Comparison of ENCODE assay signal across 14 cellular contexts in the genomic region with DNA sequence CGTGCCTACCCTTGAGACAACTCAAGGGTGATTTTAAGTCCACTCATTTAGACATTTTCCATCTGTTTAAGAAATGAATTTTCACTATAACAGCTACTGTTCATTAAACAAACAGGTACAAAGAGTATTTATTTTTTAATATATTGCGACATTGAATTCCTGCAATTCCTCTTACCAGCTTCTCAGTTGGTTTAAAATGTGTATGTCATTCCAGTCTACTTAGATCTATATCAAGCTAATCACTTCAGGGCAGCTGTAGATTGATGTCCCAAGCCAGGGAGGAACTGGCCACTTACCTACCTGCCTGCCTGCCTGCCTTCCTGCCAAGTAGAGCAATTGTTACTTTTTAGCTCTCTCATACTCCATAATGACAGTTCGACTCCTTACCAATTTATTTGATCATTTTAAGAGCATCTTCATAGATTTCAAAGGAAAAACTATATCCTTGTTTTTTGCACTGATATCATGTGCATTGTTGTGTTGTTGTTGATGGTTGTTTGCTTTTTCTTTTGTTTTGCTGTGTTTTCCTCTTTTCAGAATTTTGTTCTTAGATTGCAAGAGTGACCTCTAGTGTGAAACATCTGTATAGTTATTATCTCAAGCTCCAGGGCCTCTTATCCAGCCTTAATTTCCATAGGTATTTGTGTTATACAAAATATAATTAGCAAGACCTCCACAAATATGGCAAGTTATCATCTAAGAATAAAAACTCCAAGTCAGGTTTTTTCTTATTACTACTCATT.
DNase-seq lines count a peak whose midpoint lies in the region; ATAC-seq and TF ChIP-seq lines count a peak whose summit lies in the region.
"Had no signal": no experiment of that assay in that cellular context is flagged by ENCODE, and none has a peak within 500 bp of the region (broad histone marks: within the 10 kb centered on the region; RNA-seq: fewer than 3 reads in every experiment).

No MANE protein-coding gene starts in this region.

- no peaks in the 10 kb centered on the region for H3K27me3 ChIP-seq in liver (ENCODE audit: control insufficient read depth in 4 of 4, insufficient read depth in 4 of 4, low read length in 3 of 4)

- H3K4me3 ChIP-seq in AG10803 (ENCODE audit: low read length): no peak overlapping the region
- no peak overlapping the region for H3K4me3 ChIP-seq in cardiac fibroblast (replicated peaks in 1 of 2; ENCODE audit: low read depth in 2 of 2, low read length in 2 of 2)
- no peak overlapping the region for H3K4me3 ChIP-seq in liver (ENCODE audit: low read depth in 1 of 3, low read length in 3 of 3)
- H3K4me3 ChIP-seq: BLaER1 treated with 17β-estradiol and CSF1 and Interleukin-3, amounts not matched to agents 10 nM and 100 nM; HAP-1; K562 had no signal

- H3K9ac ChIP-seq in liver (ENCODE audit: low read depth in 1 of 2, low read length in 2 of 2): no peak overlapping the region
- H3K9ac ChIP-seq: BLaER1 treated with 17β-estradiol and CSF1 and Interleukin-3, amounts not matched to agents 10 nM and 100 nM had no signal

- H3K27ac ChIP-seq in liver (ENCODE audit: low read depth in 1 of 2, low read length in 2 of 2): no peak overlapping the region
- H3K27ac ChIP-seq: BLaER1 treated with 17β-estradiol and CSF1 and Interleukin-3, amounts not matched to agents 10 nM and 100 nM had no signal

- no peaks in the 10 kb centered on the region for H3K9me3 ChIP-seq in liver (ENCODE audit: control insufficient read depth in 4 of 4, low read length in 3 of 4)
- H3K9me3 ChIP-seq: BLaER1 treated with 17β-estradiol and CSF1 and Interleukin-3, amounts not matched to agents 10 nM and 100 nM; HAP-1 had no signal

- ATAC-seq in activated naive CD4-positive, alpha-beta T cell treated with anti-CD3 and anti-CD28 coated beads, Interleukin-2, amount 50 U/mL, for 72 hours: no peak
- ATAC-seq: K562 had no signal

- TF ChIP-seq RAD21 in liver (IDR thresholded peaks at IDR 0.05): peak; percentile 37 to 64

- 73% methylated on average over 3 of the region's 3 CpGs for WGBS in liver

- H3K4me1 ChIP-seq in liver (ENCODE audit: control insufficient read depth in 4 of 4, insufficient read depth in 4 of 4, low read length in 3 of 4): no peaks in the 10 kb centered on the region
- H3K4me1 ChIP-seq: HAP-1 had no signal

- no peaks in the 10 kb centered on the region for H3K36me3 ChIP-seq in liver (ENCODE audit: control insufficient read depth in 4 of 4, insufficient read depth in 3 of 4, low read depth in 1 of 4, low read length in 3 of 4)
- H3K36me3 ChIP-seq: BLaER1 treated with 17β-estradiol and CSF1 and Interleukin-3, amounts not matched to agents 10 nM and 100 nM; HAP-1 had no signal

- H3K27ac Mint-ChIP-seq in activated naive CD4-positive, alpha-beta T cell treated with anti-CD3 and anti-CD28 coated beads, Interleukin-2, amount 50 U/mL, for 72 hours: no peak overlapping the region
- H3K27ac Mint-ChIP-seq: activated CD4-positive, alpha-beta memory T cell treated with anti-CD3 and anti-CD28 coated beads for 36 hours; activated naive CD8-positive, alpha-beta T cell had no signal

- H3K36me3 Mint-ChIP-seq in activated naive CD4-positive, alpha-beta T cell treated with anti-CD3 and anti-CD28 coated beads, Interleukin-2, amount 50 U/mL, for 72 hours: no peaks in the 10 kb centered on the region
- H3K36me3 Mint-ChIP-seq: activated CD4-positive, alpha-beta memory T cell treated with anti-CD3 and anti-CD28 coated beads for 36 hours; activated naive CD8-positive, alpha-beta T cell had no signal

- peaks cover 0 to 5% of the 10 kb centered on the region in 2 donors for H3K9me3 Mint-ChIP-seq in activated naive CD4-positive, alpha-beta T cell treated with anti-CD3 and anti-CD28 coated beads, Interleukin-2, amount 50 U/mL, for 72 hours
- H3K9me3 Mint-ChIP-seq: activated CD4-positive, alpha-beta memory T cell treated with anti-CD3 and anti-CD28 coated beads for 36 hours had no signal

- DNase-seq in AG10803 (ENCODE audit: low read depth): no peak
- DNase-seq in Kasumi-1 (lab: John Stamatoyannopoulos, UW): peak; percentile 3 to 5
- peak; percentile 34 to 51 for DNase-seq in cardiac fibroblast (ENCODE audit: low read depth in 2 of 2)
- no peak for DNase-seq in NCI-H526 treated with DMSO at 0.1 percent for 48 hours (lab: John Stamatoyannopoulos, UW)
- no peak for DNase-seq in OCI-M2 (lab: John Stamatoyannopoulos, UW; ENCODE audit: unreplicated experiment)
- no peak for DNase-seq in activated T-cell treated with anti-CD3 and anti-CD28 coated beads, Interleukin-2, amount 50 U/mL, for 1 hour
- DNase-seq in activated naive CD4-positive, alpha-beta T cell treated with anti-CD3 and anti-CD28 coated beads, Interleukin-2, amount 50 U/mL, for 72 hours (ENCODE audit: low spot score in 2 of 2): no peak
- DNase-seq: activated CD4-positive, alpha-beta memory T cell treated with anti-CD3 and anti-CD28 coated beads for 36 hours; NCI-H2227 treated with DMSO at 0.1 percent for 48 hours had no signal

- 0 out of 2 replicates have a peak, but pooled peaks have one; percentile 1 for TF ChIP-seq CTCF in AG10803 (conservative IDR thresholded peaks at IDR 0.05; ENCODE audit: low read length)
- TF ChIP-seq CTCF in cardiac fibroblast (IDR thresholded peaks at IDR 0.05; ENCODE audit: low read depth, low read length): peak; percentile 20
- TF ChIP-seq CTCF in liver (IDR thresholded peaks at IDR 0.05; ENCODE audit: low read depth, low read length, missing input control): peak; percentile 4

TF ChIP-seq in liver, 16 proteins besides CTCF, POLR2A, EP300 and RAD21:
- TF ChIP-seq FOXA1 (IDR thresholded peaks at IDR 0.05) (no peak), HNF4G (IDR thresholded peaks at IDR 0.05) (no peak), RXRA (IDR thresholded peaks at IDR 0.05) (no peak), HNF4A (conservative IDR thresholded peaks at IDR 0.05) (no peak), TAF1 (conservative IDR thresholded peaks at IDR 0.05) (no peak), EGR1 (IDR thresholded peaks at IDR 0.05; ENCODE audit: low read depth in 2 of 2) (no peak), JUND (IDR thresholded peaks at IDR 0.05) (no peak), SP1 (IDR thresholded peaks at IDR 0.05) (no peak), NR2F2 (IDR thresholded peaks at IDR 0.05) (no peak)
- TF ChIP-seq, protein P1, sequence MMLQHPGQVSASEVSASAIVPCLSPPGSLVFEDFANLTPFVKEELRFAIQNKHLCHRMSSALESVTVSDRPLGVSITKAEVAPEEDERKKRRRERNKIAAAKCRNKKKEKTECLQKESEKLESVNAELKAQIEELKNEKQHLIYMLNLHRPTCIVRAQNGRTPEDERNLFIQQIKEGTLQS (IDR thresholded peaks at IDR 0.05): no peak
- TF ChIP-seq, protein P2, sequence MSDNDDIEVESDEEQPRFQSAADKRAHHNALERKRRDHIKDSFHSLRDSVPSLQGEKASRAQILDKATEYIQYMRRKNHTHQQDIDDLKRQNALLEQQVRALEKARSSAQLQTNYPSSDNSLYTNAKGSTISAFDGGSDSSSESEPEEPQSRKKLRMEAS (IDR thresholded peaks at IDR 0.05): no peak

Comparison
In these comparisons a context has a peak if more than half of its experiments do, and no peak if none do; other contexts are left out.
1. DNase-seq: peak in Kasumi-1 (2 of 2) and cardiac fibroblast (2 of 2); none in AG10803 (single experiment), NCI-H526 treated with DMSO at 0.1 percent for 48 hours (single experiment), OCI-M2 (single experiment), activated T-cell treated with anti-CD3 and anti-CD28 coated beads, Interleukin-2, amount 50 U/mL, for 1 hour (single experiment) and activated naive CD4-positive, alpha-beta T cell treated with anti-CD3 and anti-CD28 coated beads, Interleukin-2, amount 50 U/mL, for 72 hours (0 of 2).
2. Peak in every context shown above with its lines, with median percentiles within 50 percentile points of each other: CTCF ChIP-seq.